11 cellular contexts compared by ENCODE assay signal in genomic region chr18:77087391-77088141, GRCh38. TPM values are rescaled to one million over a fixed set of nuclear protein-coding genes. Genes with fewer than 3 reads are reported as not detected.
DNase-seq lines count a peak whose midpoint lies in the region; ATAC-seq and TF ChIP-seq lines count a peak whose summit lies in the region.
"Had no signal": no experiment of that assay in that cellular context is flagged by ENCODE, and none has a peak within 500 bp of the region (broad histone marks: within the 10 kb centered on the region; RNA-seq: fewer than 3 reads in every experiment).

No MANE protein-coding gene starts in this region.

- 35% methylated on average over 55 of the region's 55 CpGs for WGBS in HUES64
- WGBS in esophagus muscularis mucosa = 54% methylated on average over 52 of the region's 55 CpGs
- 36% methylated on average over 42 of the region's 55 CpGs for WGBS in smooth muscle cell (ENCODE audit: low lambda C conversion rate)

- no peak for TF ChIP-seq POLR2A in esophagus muscularis mucosa (IDR thresholded peaks at IDR 0.05; ENCODE audit: low read depth)

- H3K4me1 ChIP-seq in HUES64 (ENCODE audit: insufficient read depth, low read length) (peaks cover 18% of the 10 kb centered on the region), esophagus muscularis mucosa (peaks cover 35 to 55% (median 49%) of the 10 kb centered on the region in 4 donors), lower lobe of right lung (peaks cover 71% of the 10 kb centered on the region), smooth muscle cell (ENCODE audit: low read depth) (peaks cover 19% of the 10 kb centered on the region)

- H3K79me2 ChIP-seq in smooth muscle cell (ENCODE audit: low read depth) = no peaks in the 10 kb centered on the region

- H3K9ac ChIP-seq in HUES64 (ENCODE audit: low read depth, low read length) = no peak overlapping the region
- H3K9ac ChIP-seq in smooth muscle cell (ENCODE audit: low read depth) = no peak overlapping the region

- no peaks in the 10 kb centered on the region for H4K20me1 ChIP-seq in smooth muscle cell (ENCODE audit: low read depth)

- intact Hi-C loops in esophagus muscularis mucosa (cut with DNase I) (loop anchor here (5.0 kb wide), 1 partner anchor 45 kb away; the partner anchor contains the start of gene MBP), lower lobe of right lung (cut with DNase I) (no loop called here)

- no peak for TF ChIP-seq CTCF in esophagus muscularis mucosa (IDR thresholded peaks at IDR 0.05)
- no peak for TF ChIP-seq CTCF in lower lobe of right lung (IDR thresholded peaks at IDR 0.05)
- no peak for TF ChIP-seq CTCF in smooth muscle cell (IDR thresholded peaks at IDR 0.05; ENCODE audit: borderline replicate concordance, insufficient read depth, poor library complexity, severe bottlenecking)

- no peak for TF ChIP-seq EP300 in esophagus muscularis mucosa (IDR thresholded peaks at IDR 0.05)

- H3K27ac ChIP-seq in HUES64 (ENCODE audit: low read depth, low read length) (no peak overlapping the region), esophagus muscularis mucosa (replicated peaks in 1 of 4) (peak overlapping the region; percentile 78 to 83 (median 80)), lower lobe of right lung (peak overlapping the region; percentile 82), smooth muscle cell (ENCODE audit: low read depth) (peak overlapping the region; percentile 39)
- H3K27ac ChIP-seq: WERI-Rb-1 had no signal

- H3F3A ChIP-seq in smooth muscle cell (ENCODE audit: low read depth) = no peaks in the 10 kb centered on the region

- H3K9me3 ChIP-seq in HUES64 (ENCODE audit: insufficient read depth, low read depth, low read length) (no peaks in the 10 kb centered on the region), esophagus muscularis mucosa (no peaks in the 10 kb centered on the region), lower lobe of right lung (no peaks in the 10 kb centered on the region), smooth muscle cell (replicated peaks; ENCODE audit: low read depth) (no peaks in the 10 kb centered on the region)

- H3K4me3 ChIP-seq in HUES64 (ENCODE audit: low read length) (peak overlapping the region; percentile 60), esophagus muscularis mucosa (peak overlapping the region; percentile 47 to 52 (median 50)), lower lobe of right lung (peak overlapping the region; percentile 54), smooth muscle cell (peak overlapping the region; percentile 50)

- H3K4me2 ChIP-seq in smooth muscle cell = peak overlapping the region; percentile 94

- peak; percentile 66 to 72 for ATAC-seq in lower lobe of right lung

- H2AFZ ChIP-seq in smooth muscle cell (ENCODE audit: low read depth) = no peak overlapping the region

- H3K36me3 ChIP-seq in HUES64 (ENCODE audit: insufficient read depth, low read length) (no peaks in the 10 kb centered on the region), esophagus muscularis mucosa (no peaks in the 10 kb centered on the region), lower lobe of right lung (peaks cover 6% of the 10 kb centered on the region), smooth muscle cell (ENCODE audit: low read depth) (no peaks in the 10 kb centered on the region)
- H3K36me3 ChIP-seq: WERI-Rb-1 had no signal

- H3K27me3 ChIP-seq in HUES64 (ENCODE audit: insufficient read depth, low read length) (peaks cover 17% of the 10 kb centered on the region), esophagus muscularis mucosa (no peaks in the 10 kb centered on the region), lower lobe of right lung (ENCODE audit: low read depth) (no peaks in the 10 kb centered on the region), smooth muscle cell (ENCODE audit: low read depth) (no peaks in the 10 kb centered on the region)

- DNase-seq in esophagus muscularis mucosa (ENCODE audit: extremely low spot score) (no peak), lower lobe of right lung (peak; percentile 71), smooth muscle cell (lab: John Stamatoyannopoulos, UW; ENCODE audit: unreplicated experiment) (no peak), NCI-H446 treated with DMSO at 0.1 percent for 48 hours (lab: John Stamatoyannopoulos, UW) (no peak), activated gamma-delta T cell (lab: John Stamatoyannopoulos, UW) (no peak), SKM-1 (lab: John Stamatoyannopoulos, UW; ENCODE audit: unreplicated experiment) (no peak)
- no peak for DNase-seq in activated naive CD4-positive, alpha-beta T cell treated with anti-CD3 and anti-CD28 coated beads, Interleukin-2, amount 50 U/mL, for 16 hours
- DNase-seq: NCI-H2081; stimulated activated CD4-positive, alpha-beta T cell treated with anti-CD3 and anti-CD28 coated beads, Interleukin-1b, Interleukin-23, amount 100 ng/mL, for 48 hours; WERI-Rb-1 had no signal

RNA-seq across cellular contexts. Expression of gene MBP, which starts 45.0 kb away (rescaled TPM):
- polyA plus RNA-seq in HUES64 (2013, experiment 1 of 2) = 4.3 TPM
- 6.5 TPM for polyA plus RNA-seq in HUES64 (2013, experiment 2 of 2)
- total RNA-seq in esophagus muscularis mucosa (10 to 100 TPM; 21.9 to 31.3 (median 27.3) TPM), lower lobe of right lung (90.6 TPM), smooth muscle cell (4.5 and 5.1 TPM in 2 replicates)
- polyA plus RNA-seq in smooth muscle cell = 1.4 and 6.3 TPM in 2 replicates
